ENCODE assay signal across 14 cellular contexts in genomic region chr17:81999975-82000802, GRCh38. TPM values are rescaled to one million over a fixed set of nuclear protein-coding genes. Genes with fewer than 3 reads are reported as not detected.
A peak's percentile ranks its signal among the peaks of the same experiment; 100 is the strongest.
DNase-seq lines count a peak whose midpoint lies in the region; ATAC-seq, FAIRE-seq and TF ChIP-seq lines count a peak whose summit lies in the region.
"Had no signal": no experiment of that assay in that cellular context is flagged by ENCODE, and none has a peak within 500 bp of the region (broad histone marks: within the 10 kb centered on the region; RNA-seq: fewer than 3 reads in every experiment).

No MANE protein-coding gene starts in this region.

- H3K27me3 Mint-ChIP-seq in WTC11 (ENCODE audit: low read depth) = no peaks in the 10 kb centered on the region

- peaks cover 100% of the 10 kb centered on the region for H3K4me1 ChIP-seq in HepG2 (ENCODE audit: insufficient read depth, low read length)

- no peaks in the 10 kb centered on the region for H3K9me3 ChIP-seq in HepG2 (ENCODE audit: low read length)

- no peak overlapping the region for H3K27ac Mint-ChIP-seq in WTC11
- H3K27ac Mint-ChIP-seq: CD14-positive monocyte had no signal

- peak overlapping the region; percentile 95 for H3K27ac ChIP-seq in HepG2 (ENCODE audit: extremely low read length, insufficient read depth, low read length)

- TF ChIP-seq RAD21 in HepG2 (CRISPR knock-in tag; IDR thresholded peaks at IDR 0.05) = peak; percentile 67

- no peaks in the 10 kb centered on the region for H4K20me1 ChIP-seq in HepG2 (ENCODE audit: insufficient read depth, low read length)

- FAIRE-seq in HepG2 (lab: Jason Lieb, UNC) = no peak
- FAIRE-seq: HTR-8/SVneo had no signal

- in situ Hi-C loops in HepG2 (cut with HindIII; ENCODE audit: extremely low pct_ligation_motif_present, low pct_unique_long_range_greater_than_20kb) = loop anchor here (5.0 kb wide), 1 partner anchor 43 kb away; no protein-coding TSS in a partner anchor

- no peaks in the 10 kb centered on the region for H3K9me3 Mint-ChIP-seq in WTC11

- H3K27me3 ChIP-seq in HepG2 (ENCODE audit: control insufficient read depth in 1 of 2, insufficient read depth in 2 of 2, low read length in 2 of 2) = no peaks in the 10 kb centered on the region

- H3K79me2 ChIP-seq in HepG2 (ENCODE audit: insufficient read depth, low read length) = peaks cover 76% of the 10 kb centered on the region

- TF ChIP-seq EP300 in HepG2 (IDR thresholded peaks at IDR 0.05; ENCODE audit: low read depth in 2 of 2, low read length in 2 of 2) (0 out of 4 replicates have a peak, but pooled peaks of 1 of the 2 experiments have one; percentile 48), HepG2 (CRISPR knock-in tag; IDR thresholded peaks at IDR 0.05; ENCODE audit: borderline replicate concordance) (peak; percentile 71)

- peaks cover 0 to 5% of the 10 kb centered on the region in 2 experiments; a peak in 1 of 5 replicates for H3K36me3 ChIP-seq in HepG2 (replicated peaks in 1 of 2; ENCODE audit: control insufficient read depth in 1 of 2, insufficient read depth in 2 of 2, low read length in 2 of 2)

- POLR2A ChIA-PET in WTC11 (lab: Charles Lee) = no interaction called here
- POLR2A ChIA-PET in HepG2 (lab: Yijun Ruan, JAX) = interaction anchor here (0.5 to 16.1 kb wide), 9 partner anchors 8 to 288 kb away, joined by 3 to 470 read pairs (median 11); partner anchors contain the start of genes CENPX, LRRC45 and NOTUM

- DNase-seq in ELF-1 (ENCODE audit: low read depth, low spot score) (peak; percentile 85), WTC11 (ENCODE audit: low spot score) (no peak), HepG2 (ENCODE audit: low spot score) (peak; percentile 98), retina (peak; percentile 2), HuH-7 (ENCODE audit: low spot score) (no peak), germinal center (ENCODE audit: low spot score) (no peak), NCI-H146 (lab: John Stamatoyannopoulos, UW) (no peak)
- DNase-seq: EL, NCI-H2029, NCI-H748 treated with DMSO at 0.1 percent for 48 hours had no signal

- intact Hi-C loops in HepG2 (cut with micrococcal nuclease; ENCODE audit: unreplicated experiment) = loop anchor here (1.0 kb wide), 2 partner anchors 8 to 21 kb away; no protein-coding TSS in a partner anchor

- WGBS in HepG2 (ENCODE audit: low lambda C conversion rate) = 1% methylated on average over 20 of the region's 36 CpGs

- no peak overlapping the region for H2AFZ ChIP-seq in HepG2 (ENCODE audit: low read length)

- H3K9ac ChIP-seq in HepG2 (ENCODE audit: insufficient read depth, low read depth, low read length) = peak overlapping the region; percentile 80

- no peaks in the 10 kb centered on the region for H3K4me1 Mint-ChIP-seq in WTC11
- H3K4me1 Mint-ChIP-seq: CD14-positive monocyte had no signal

- TF ChIP-seq CTCF in WTC11 (IDR thresholded peaks at IDR 0.05) (no peak), HepG2 (CRISPR knock-in tag; IDR thresholded peaks at IDR 0.05) (peak; percentile 89)

- CTCF ChIA-PET in WTC11 (lab: Charles Lee) (no interaction called here), HepG2 (lab: Yijun Ruan, JAX; ENCODE audit: low intra/inter-chr PET ratio, low total read pairs) (interaction anchor here (0.9 to 2.3 kb wide), 5 partner anchors 9 to 40 kb away, joined by 3 to 25 read pairs (median 5); partner anchors contain the start of genes CENPX, LRRC45 and NOTUM)

- peak overlapping the region; percentile 86 for H3K4me2 ChIP-seq in HepG2 (ENCODE audit: low read depth, low read length)

- ATAC-seq in WTC11 (peak; percentile 28; the same call in 1 of the 2 replicates), HepG2 (peak; percentile 40), HG03045 (IDR thresholded peaks at IDR 0.05; ENCODE audit: unreplicated experiment) (no peak)
- ATAC-seq: Right ventricle myocardium inferior had no signal

- TF ChIP-seq POLR2A in HepG2 (IDR thresholded peaks at IDR 0.05; ENCODE audit: insufficient read depth in 1 of 2, low read depth in 2 of 2, low read length in 2 of 2) = 0 out of 4 replicates have a peak, but pooled peaks of 1 of the 2 experiments have one; percentile 44

- no peak overlapping the region for H3K4me3 Mint-ChIP-seq in WTC11
- H3K4me3 Mint-ChIP-seq: CD14-positive monocyte had no signal

- no TSS peak for BruUV-seq in HepG2 (replicated peaks; lab: Mats Ljungman, UMichigan)

- H3K4me3 ChIP-seq in HepG2 (replicated peaks in 1 of 3; ENCODE audit: insufficient read depth in 1 of 3, low read depth in 2 of 3, low read length in 3 of 3) = peak overlapping the region; percentile 23 to 61 (median 26); a peak in 5 of 6 replicates

- H3K36me3 Mint-ChIP-seq in WTC11 = no peaks in the 10 kb centered on the region

RNA-seq across cellular contexts. Expression of gene CENPX, which starts 22.5 kb away (rescaled TPM):
- 107 to 121 TPM (median 110 TPM) in 3 replicates for total RNA-seq in WTC11 (2021)
- total RNA-seq in HepG2 (2016; rRNA removed; fragmentation: Illumina TruSeq; extraction: Trizol) = 166 and 170 TPM in 2 replicates
- 262 and 321 TPM in 2 replicates for total RNA-seq in HepG2 (2016; cell fraction: cytosol; rRNA removed; fragmentation: Illumina TruSeq; extraction: Trizol; ENCODE audit: low read depth)
- 171 and 173 TPM in 2 replicates for total RNA-seq in HepG2 (2016; cell fraction: insoluble cytoplasmic fraction; rRNA removed; fragmentation: Illumina TruSeq; extraction: Trizol)
- total RNA-seq in HepG2 (2016; cell fraction: membrane; rRNA removed; fragmentation: Illumina TruSeq; extraction: Trizol) = 221 and 277 TPM in 2 replicates
- 85.1 and 103 TPM in 2 replicates for total RNA-seq in HepG2 (2016; cell fraction: nucleus; rRNA removed; fragmentation: Illumina TruSeq; extraction: Trizol)
- polyA plus RNA-seq in HepG2 (2011; rRNA removed) = 92.7 and 96.7 TPM in 2 replicates
- polyA plus RNA-seq in HepG2 (2011; cell fraction: cytosol; rRNA removed) = 88.8 and 138 TPM in 2 replicates
- 166 and 170 TPM in 2 replicates for polyA plus RNA-seq in HepG2 (2011; cell fraction: nucleus; rRNA removed)
- polyA plus RNA-seq in HepG2 (2012) = 46.3 and 61.5 TPM in 2 replicates
- polyA plus RNA-seq in HepG2 (2016; cell fraction: cytosol; fragmentation: Illumina TruSeq; extraction: Trizol; ENCODE audit: low read depth) = 176 and 237 TPM in 2 replicates
- polyA plus RNA-seq in HepG2 (2016; cell fraction: insoluble cytoplasmic fraction; fragmentation: Illumina TruSeq; extraction: Trizol; ENCODE audit: low read depth) = 143 and 150 TPM in 2 replicates
- 176 and 221 TPM in 2 replicates for polyA plus RNA-seq in HepG2 (2016; cell fraction: membrane; fragmentation: Illumina TruSeq; extraction: Trizol; ENCODE audit: low read depth)
- polyA plus RNA-seq in HepG2 (2016; cell fraction: nucleus; fragmentation: Illumina TruSeq; extraction: Trizol; ENCODE audit: insufficient read depth, low read depth) = 178 and 180 TPM in 2 replicates
- 32.0 and 49.8 TPM in 2 replicates for polyA minus RNA-seq in HepG2 (2011; rRNA and poly(A)+ RNA removed; ENCODE audit: low replicate concordance)
- 14.8 and 16.2 TPM in 2 replicates for polyA minus RNA-seq in HepG2 (2011; cell fraction: cytosol; rRNA and poly(A)+ RNA removed)
- 20.0 and 26.9 TPM in 2 replicates for polyA minus RNA-seq in HepG2 (2011; cell fraction: nucleus; rRNA and poly(A)+ RNA removed)

RNA-seq across cellular contexts. Expression of gene ASPSCR1, which starts 22.8 kb away (rescaled TPM):
- total RNA-seq in WTC11 (2021) (60.4 to 71.9 TPM (median 67.8 TPM) in 3 replicates), HepG2 (2016; rRNA removed; fragmentation: Illumina TruSeq; extraction: Trizol) (221 and 314 TPM in 2 replicates)
- 180 and 228 TPM in 2 replicates for total RNA-seq in HepG2 (2016; cell fraction: cytosol; rRNA removed; fragmentation: Illumina TruSeq; extraction: Trizol; ENCODE audit: low read depth)
- 219 and 327 TPM in 2 replicates for total RNA-seq in HepG2 (2016; cell fraction: insoluble cytoplasmic fraction; rRNA removed; fragmentation: Illumina TruSeq; extraction: Trizol)
- total RNA-seq in HepG2 (2016; cell fraction: membrane; rRNA removed; fragmentation: Illumina TruSeq; extraction: Trizol) = 207 and 283 TPM in 2 replicates
- 184 and 224 TPM in 2 replicates for total RNA-seq in HepG2 (2016; cell fraction: nucleus; rRNA removed; fragmentation: Illumina TruSeq; extraction: Trizol)
- polyA plus RNA-seq in HepG2 (2011; rRNA removed) = 257 and 274 TPM in 2 replicates
- 164 and 428 TPM in 2 replicates for polyA plus RNA-seq in HepG2 (2011; cell fraction: cytosol; rRNA removed)
- polyA plus RNA-seq in HepG2 (2011; cell fraction: nucleus; rRNA removed) = 988 and 1,754 TPM in 2 replicates
- 102 and 190 TPM in 2 replicates for polyA plus RNA-seq in HepG2 (2012)
- polyA plus RNA-seq in HepG2 (2016; cell fraction: cytosol; fragmentation: Illumina TruSeq; extraction: Trizol; ENCODE audit: low read depth) = 154 and 193 TPM in 2 replicates
- 188 and 212 TPM in 2 replicates for polyA plus RNA-seq in HepG2 (2016; cell fraction: insoluble cytoplasmic fraction; fragmentation: Illumina TruSeq; extraction: Trizol; ENCODE audit: low read depth)
- 186 and 218 TPM in 2 replicates for polyA plus RNA-seq in HepG2 (2016; cell fraction: membrane; fragmentation: Illumina TruSeq; extraction: Trizol; ENCODE audit: low read depth)
- 413 and 420 TPM in 2 replicates for polyA plus RNA-seq in HepG2 (2016; cell fraction: nucleus; fragmentation: Illumina TruSeq; extraction: Trizol; ENCODE audit: insufficient read depth, low read depth)
- 26.8 and 276 TPM in 2 replicates for polyA minus RNA-seq in HepG2 (2011; rRNA and poly(A)+ RNA removed; ENCODE audit: low replicate concordance)
- 97.1 and 133 TPM in 2 replicates for polyA minus RNA-seq in HepG2 (2011; cell fraction: cytosol; rRNA and poly(A)+ RNA removed)
- polyA minus RNA-seq in HepG2 (2011; cell fraction: nucleus; rRNA and poly(A)+ RNA removed) = 107 and 152 TPM in 2 replicates

RNA-seq across cellular contexts. Expression of gene LRRC45, which starts 22.9 kb away (rescaled TPM):
- total RNA-seq in WTC11 (2021) (30.5 to 38.1 TPM (median 32.5 TPM) in 3 replicates), HepG2 (2016; rRNA removed; fragmentation: Illumina TruSeq; extraction: Trizol) (21.4 and 48.1 TPM in 2 replicates)
- total RNA-seq in HepG2 (2016; cell fraction: cytosol; rRNA removed; fragmentation: Illumina TruSeq; extraction: Trizol; ENCODE audit: low read depth) = 30.2 and 31.8 TPM in 2 replicates
- total RNA-seq in HepG2 (2016; cell fraction: insoluble cytoplasmic fraction; rRNA removed; fragmentation: Illumina TruSeq; extraction: Trizol) = 20.6 and 49.6 TPM in 2 replicates
- 14.9 and 19.0 TPM in 2 replicates for total RNA-seq in HepG2 (2016; cell fraction: membrane; rRNA removed; fragmentation: Illumina TruSeq; extraction: Trizol)
- total RNA-seq in HepG2 (2016; cell fraction: nucleus; rRNA removed; fragmentation: Illumina TruSeq; extraction: Trizol) = 49.7 and 54.4 TPM in 2 replicates
- polyA plus RNA-seq in HepG2 (2011; rRNA removed) = 11.6 and 14.1 TPM in 2 replicates
- 5.5 and 10.0 TPM in 2 replicates for polyA plus RNA-seq in HepG2 (2011; cell fraction: cytosol; rRNA removed)
- polyA plus RNA-seq in HepG2 (2011; cell fraction: nucleus; rRNA removed) = 112 and 182 TPM in 2 replicates
- 7.5 and 8.8 TPM in 2 replicates for polyA plus RNA-seq in HepG2 (2012)
- polyA plus RNA-seq in HepG2 (2016; cell fraction: cytosol; fragmentation: Illumina TruSeq; extraction: Trizol; ENCODE audit: low read depth) = 3.3 and 4.2 TPM in 2 replicates
- polyA plus RNA-seq in HepG2 (2016; cell fraction: insoluble cytoplasmic fraction; fragmentation: Illumina TruSeq; extraction: Trizol; ENCODE audit: low read depth) = 19.5 and 19.7 TPM in 2 replicates
- polyA plus RNA-seq in HepG2 (2016; cell fraction: membrane; fragmentation: Illumina TruSeq; extraction: Trizol; ENCODE audit: low read depth) = 9.1 and 9.2 TPM in 2 replicates
- polyA plus RNA-seq in HepG2 (2016; cell fraction: nucleus; fragmentation: Illumina TruSeq; extraction: Trizol; ENCODE audit: insufficient read depth, low read depth) = 129 and 136 TPM in 2 replicates
- 11.1 and 15.7 TPM in 2 replicates for polyA minus RNA-seq in HepG2 (2011; rRNA and poly(A)+ RNA removed; ENCODE audit: low replicate concordance)
- 6.1 and 8.2 TPM in 2 replicates for polyA minus RNA-seq in HepG2 (2011; cell fraction: cytosol; rRNA and poly(A)+ RNA removed)
- 25.0 and 27.2 TPM in 2 replicates for polyA minus RNA-seq in HepG2 (2011; cell fraction: nucleus; rRNA and poly(A)+ RNA removed)

RNA-seq across cellular contexts. Expression of gene RAC3, which starts 31.3 kb away (rescaled TPM):
- total RNA-seq in WTC11 (2021) = 135 to 163 TPM (median 138 TPM) in 3 replicates
- 4.0 and 10.5 TPM in 2 replicates for total RNA-seq in HepG2 (2016; rRNA removed; fragmentation: Illumina TruSeq; extraction: Trizol)
- 6.8 and 9.8 TPM in 2 replicates for total RNA-seq in HepG2 (2016; cell fraction: cytosol; rRNA removed; fragmentation: Illumina TruSeq; extraction: Trizol; ENCODE audit: low read depth)
- 3.9 and 12.6 TPM in 2 replicates for total RNA-seq in HepG2 (2016; cell fraction: insoluble cytoplasmic fraction; rRNA removed; fragmentation: Illumina TruSeq; extraction: Trizol)
- total RNA-seq in HepG2 (2016; cell fraction: membrane; rRNA removed; fragmentation: Illumina TruSeq; extraction: Trizol) = 7.3 and 10.1 TPM in 2 replicates
- 11.7 and 12.9 TPM in 2 replicates for total RNA-seq in HepG2 (2016; cell fraction: nucleus; rRNA removed; fragmentation: Illumina TruSeq; extraction: Trizol)
- polyA plus RNA-seq in HepG2 (2011; rRNA removed) = 21.3 and 24.1 TPM in 2 replicates
- polyA plus RNA-seq in HepG2 (2011; cell fraction: cytosol; rRNA removed) = 12.8 and 16.7 TPM in 2 replicates
- polyA plus RNA-seq in HepG2 (2011; cell fraction: nucleus; rRNA removed) = 111 and 165 TPM in 2 replicates
- 6.3 and 10.6 TPM in 2 replicates for polyA plus RNA-seq in HepG2 (2012)
- polyA plus RNA-seq in HepG2 (2016; cell fraction: cytosol; fragmentation: Illumina TruSeq; extraction: Trizol; ENCODE audit: low read depth) = 10.4 and 12.0 TPM in 2 replicates
- polyA plus RNA-seq in HepG2 (2016; cell fraction: insoluble cytoplasmic fraction; fragmentation: Illumina TruSeq; extraction: Trizol; ENCODE audit: low read depth) = 6.0 and 7.2 TPM in 2 replicates
- 8.8 and 10.0 TPM in 2 replicates for polyA plus RNA-seq in HepG2 (2016; cell fraction: membrane; fragmentation: Illumina TruSeq; extraction: Trizol; ENCODE audit: low read depth)
- polyA plus RNA-seq in HepG2 (2016; cell fraction: nucleus; fragmentation: Illumina TruSeq; extraction: Trizol; ENCODE audit: insufficient read depth, low read depth) = 45.9 and 51.6 TPM in 2 replicates
- polyA minus RNA-seq in HepG2 (2011; rRNA and poly(A)+ RNA removed; ENCODE audit: low replicate concordance) = 12.6 and 13.2 TPM in 2 replicates
- polyA minus RNA-seq in HepG2 (2011; cell fraction: cytosol; rRNA and poly(A)+ RNA removed) = 3.0 and 3.6 TPM in 2 replicates
- polyA minus RNA-seq in HepG2 (2011; cell fraction: nucleus; rRNA and poly(A)+ RNA removed) = 6.7 and 7.6 TPM in 2 replicates
- polyA plus RNA-seq: CD14-positive monocyte had no signal

RNA-seq across cellular contexts. Expression of gene DCXR, which starts 37.3 kb away (rescaled TPM):
- total RNA-seq in WTC11 (2021) (114 to 130 TPM (median 120 TPM) in 3 replicates), HepG2 (2016; rRNA removed; fragmentation: Illumina TruSeq; extraction: Trizol) (286 and 311 TPM in 2 replicates)
- 275 and 353 TPM in 2 replicates for total RNA-seq in HepG2 (2016; cell fraction: cytosol; rRNA removed; fragmentation: Illumina TruSeq; extraction: Trizol; ENCODE audit: low read depth)
- 302 and 321 TPM in 2 replicates for total RNA-seq in HepG2 (2016; cell fraction: insoluble cytoplasmic fraction; rRNA removed; fragmentation: Illumina TruSeq; extraction: Trizol)
- 228 and 297 TPM in 2 replicates for total RNA-seq in HepG2 (2016; cell fraction: membrane; rRNA removed; fragmentation: Illumina TruSeq; extraction: Trizol)
- 132 and 152 TPM in 2 replicates for total RNA-seq in HepG2 (2016; cell fraction: nucleus; rRNA removed; fragmentation: Illumina TruSeq; extraction: Trizol)
- 287 and 290 TPM in 2 replicates for polyA plus RNA-seq in HepG2 (2011; rRNA removed)
- 253 and 424 TPM in 2 replicates for polyA plus RNA-seq in HepG2 (2011; cell fraction: cytosol; rRNA removed)
- polyA plus RNA-seq in HepG2 (2011; cell fraction: nucleus; rRNA removed) = 645 and 737 TPM in 2 replicates
- polyA plus RNA-seq in HepG2 (2012) = 190 and 266 TPM in 2 replicates
- polyA plus RNA-seq in HepG2 (2016; cell fraction: cytosol; fragmentation: Illumina TruSeq; extraction: Trizol; ENCODE audit: low read depth) = 398 and 426 TPM in 2 replicates
- polyA plus RNA-seq in HepG2 (2016; cell fraction: insoluble cytoplasmic fraction; fragmentation: Illumina TruSeq; extraction: Trizol; ENCODE audit: low read depth) = 296 and 330 TPM in 2 replicates
- polyA plus RNA-seq in HepG2 (2016; cell fraction: membrane; fragmentation: Illumina TruSeq; extraction: Trizol; ENCODE audit: low read depth) = 308 and 335 TPM in 2 replicates
- 280 and 299 TPM in 2 replicates for polyA plus RNA-seq in HepG2 (2016; cell fraction: nucleus; fragmentation: Illumina TruSeq; extraction: Trizol; ENCODE audit: insufficient read depth, low read depth)
- 73.9 and 172 TPM in 2 replicates for polyA minus RNA-seq in HepG2 (2011; rRNA and poly(A)+ RNA removed; ENCODE audit: low replicate concordance)
- polyA minus RNA-seq in HepG2 (2011; cell fraction: cytosol; rRNA and poly(A)+ RNA removed) = 52.1 and 74.6 TPM in 2 replicates
- 61.5 and 67.5 TPM in 2 replicates for polyA minus RNA-seq in HepG2 (2011; cell fraction: nucleus; rRNA and poly(A)+ RNA removed)

Comparison
In these comparisons a context has a peak if more than half of its experiments do, and no peak if none do; other contexts are left out.
1. DNase-seq: peak in ELF-1 (single experiment), HepG2 (single experiment) and retina (single experiment); none in WTC11 (single experiment), HuH-7 (single experiment), germinal center (single experiment) and NCI-H146 (single experiment).